13 cellular contexts compared by ENCODE assay signal in the genomic region with DNA sequence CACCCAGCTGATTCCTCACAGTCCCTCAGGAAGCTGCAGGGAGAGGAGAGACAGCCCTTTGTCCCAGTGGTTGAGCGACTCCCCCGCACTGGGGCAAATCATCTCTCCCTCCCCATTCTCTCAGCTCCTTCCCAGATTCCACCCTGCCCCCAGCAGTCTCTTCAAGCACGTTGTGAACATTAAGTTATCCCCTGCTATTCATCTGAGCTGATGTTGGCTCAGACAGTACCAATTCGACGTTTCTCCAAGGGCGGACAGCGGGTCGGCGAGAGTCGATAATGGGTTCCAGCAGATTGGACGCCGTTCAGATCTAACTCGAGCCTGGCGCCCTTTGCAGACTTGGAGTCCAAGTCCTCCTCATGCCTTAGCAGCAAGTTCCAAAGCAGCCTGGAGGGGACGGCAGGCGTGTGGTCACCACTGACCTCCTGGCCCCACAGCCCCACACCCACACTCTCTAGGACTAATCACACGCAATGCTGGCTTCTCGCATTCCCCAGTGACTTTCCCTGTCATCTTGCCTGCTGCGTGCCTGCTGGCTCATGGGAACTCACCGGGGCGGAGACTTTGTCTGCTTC.
A peak's percentile ranks its signal among the peaks of the same experiment; 100 is the strongest.
DNase-seq lines count a peak whose midpoint lies in the region; ATAC-seq and TF ChIP-seq lines count a peak whose summit lies in the region.
"Had no signal": no experiment of that assay in that cellular context is flagged by ENCODE, and none has a peak within 500 bp of the region (broad histone marks: within the 10 kb centered on the region; RNA-seq: fewer than 3 reads in every experiment).

No MANE protein-coding gene starts in this region.

- ATAC-seq in right cardiac atrium = peak; percentile 88 to 96
- ATAC-seq in HG02759 (IDR thresholded peaks at IDR 0.05; ENCODE audit: unreplicated experiment) = no peak
- ATAC-seq: HCT116 had no signal

- peak; percentile 76 for DNase-seq in GM03348 (ENCODE audit: low spot score)
- peak; percentile 57 for DNase-seq in brain microvascular endothelial cell
- peak; percentile 80 to 95 (median 92) for DNase-seq in right cardiac atrium
- DNase-seq in spleen = peak; percentile 73
- no peak for DNase-seq in NOMO-1 (lab: John Stamatoyannopoulos, UW; ENCODE audit: unreplicated experiment in 2 of 2)
- DNase-seq in globus pallidus (ENCODE audit: low spot score) = no peak
- no peak for DNase-seq in effector CD4-positive, alpha-beta T cell
- DNase-seq: activated CD4-positive, CD25-positive, alpha-beta regulatory T cell treated with anti-CD3 and anti-CD28 coated beads, Interleukin-2, amount 50 U/mL, for 72 hours; activated T-cell treated with anti-CD3 and anti-CD28 coated beads, Interleukin-2, amount 50 U/mL, for 1 hour; GDM1; NCI-H526 had no signal

- no peaks in the 10 kb centered on the region for H3K9me3 ChIP-seq in right cardiac atrium (ENCODE audit: control insufficient read depth, low read length)
- no peaks in the 10 kb centered on the region for H3K9me3 ChIP-seq in spleen

- no peaks in the 10 kb centered on the region for H3K27me3 ChIP-seq in brain microvascular endothelial cell (replicated peaks)
- no peaks in the 10 kb centered on the region for H3K27me3 ChIP-seq in right cardiac atrium (ENCODE audit: control insufficient read depth, insufficient read depth)
- H3K27me3 ChIP-seq in spleen (replicated peaks in 1 of 7) = no peaks in the 10 kb centered on the region

- no peak for TF ChIP-seq POLR2A in spleen (IDR thresholded peaks at IDR 0.05)

- WGBS in right cardiac atrium = 50% methylated on average over 21 of the region's 21 CpGs
- 78 to 87% (median 85%) methylated on average over 21 of the region's 21 CpGs for WGBS in spleen, 5 donors

- H3K4me1 ChIP-seq in right cardiac atrium (ENCODE audit: control insufficient read depth, insufficient read depth, low read length) (peaks cover 7% of the 10 kb centered on the region), spleen (peaks cover 0 to 56% (median 26%) of the 10 kb centered on the region in 6 donors)

- H3K36me3 ChIP-seq in brain microvascular endothelial cell (replicated peaks) (peaks cover 4% of the 10 kb centered on the region), spleen (peaks cover 0 to 16% (median 2%) of the 10 kb centered on the region in 6 donors)

- H3K27ac ChIP-seq in brain microvascular endothelial cell (peak overlapping the region; percentile 5), right cardiac atrium (ENCODE audit: low read length) (peak overlapping the region; percentile 2), spleen (peak overlapping the region in 6 of 8 donors; percentile 1 to 47 (median 38))

- in situ Hi-C loops in brain microvascular endothelial cell (cut with HindIII; ENCODE audit: low pct_ligation_motif_present, low sequenced_read_pairs) = no loop called here

- intact Hi-C loops in right cardiac atrium (cut with DNase I) (no loop called here), spleen (cut with DNase I; ENCODE audit: low total_unique reads) (no loop called here)

- TF ChIP-seq CTCF in brain microvascular endothelial cell (IDR thresholded peaks at IDR 0.05; ENCODE audit: low read depth, low read length, missing control alignments) (no peak), spleen (IDR thresholded peaks at IDR 0.05 in 8 of 11, conservative IDR thresholded peaks at IDR 0.05 in 3 of 11) (no peak)

- H3K4me3 ChIP-seq in brain microvascular endothelial cell (ENCODE audit: low read depth, low read length) (no peak overlapping the region), right cardiac atrium (ENCODE audit: low read length) (no peak overlapping the region), spleen (no peak overlapping the region)

Comparison
In these comparisons a context has a peak if more than half of its experiments do, and no peak if none do; other contexts are left out.
1. DNase-seq: peak in GM03348 (single experiment), brain microvascular endothelial cell (single experiment), right cardiac atrium (3 of 3) and spleen (single experiment); none in NOMO-1 (0 of 2), globus pallidus (single experiment) and effector CD4-positive, alpha-beta T cell (single experiment).
2. Peak in every context shown above with its lines, with median percentiles within 50 percentile points of each other: H3K27ac ChIP-seq.